In the genomic region with DNA sequence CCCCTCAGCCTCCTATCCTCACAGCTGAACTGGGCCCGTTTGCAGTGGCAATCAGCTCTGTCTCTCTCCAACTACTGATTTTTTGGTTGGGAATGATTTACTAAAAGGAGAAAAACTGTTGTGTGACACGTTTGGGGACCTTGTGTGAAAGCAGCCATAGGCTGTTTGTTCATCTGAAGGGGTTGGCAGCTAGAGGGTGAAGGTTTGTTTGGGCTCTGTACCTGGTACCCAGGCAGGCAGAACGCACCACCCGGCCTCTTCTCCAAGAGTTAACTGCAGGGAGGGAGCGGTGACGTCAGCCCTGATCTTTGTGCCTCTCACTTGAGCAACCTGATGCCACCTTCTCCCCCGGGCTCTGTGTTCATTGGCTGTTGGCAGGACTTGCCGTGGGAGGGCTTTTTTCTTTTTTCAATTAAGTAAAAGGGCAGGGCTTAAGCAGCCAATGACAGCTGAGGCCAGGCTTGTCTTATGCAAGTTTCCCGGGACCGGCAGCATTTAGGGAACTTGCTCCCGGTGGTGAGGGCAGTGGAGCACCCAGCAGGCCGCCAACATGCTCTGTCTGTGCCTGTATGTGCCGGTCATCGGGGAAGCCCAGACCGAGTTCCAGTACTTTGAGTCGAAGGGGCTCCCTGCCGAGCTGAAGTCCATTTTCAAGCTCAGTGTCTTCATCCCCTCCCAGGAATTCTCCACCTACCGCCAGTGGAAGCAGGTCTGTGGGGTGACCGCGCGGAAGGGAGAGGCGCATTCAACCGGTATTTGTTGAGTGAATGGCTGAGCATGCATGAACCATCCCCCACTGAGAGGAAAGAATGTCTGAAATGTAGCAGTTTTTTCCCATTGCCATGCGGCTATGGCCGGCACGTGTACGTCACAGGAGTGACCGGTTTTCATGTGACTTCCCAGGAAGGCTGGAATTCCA, we compare ENCODE assay signal across 8 cellular contexts. TPM values are rescaled to one million over a fixed set of nuclear protein-coding genes. Genes with fewer than 3 reads are reported as not detected.
A peak's percentile ranks its signal among the peaks of the same experiment; 100 is the strongest.
DNase-seq lines count a peak whose midpoint lies in the region; ATAC-seq and TF ChIP-seq lines count a peak whose summit lies in the region.

No MANE protein-coding gene starts in this region.

- H3K27ac ChIP-seq in body of pancreas (peak overlapping the region; percentile 96 to 99 (median 98)), vagina (peak overlapping the region; percentile 91)

- intact Hi-C loops in body of pancreas (cut with DNase I): no loop called here
- intact Hi-C loops in vagina (cut with DNase I): no loop called here

- TF ChIP-seq CTCF in body of pancreas (IDR thresholded peaks at IDR 0.05) (peak in 1 of 7 experiments; percentile 15), vagina (IDR thresholded peaks at IDR 0.05) (no peak)

- WGBS in body of pancreas, 2 donors: 0 to 4% methylated on average over 6 to 28 of the region's 28 CpGs

- no peaks in the 10 kb centered on the region for H3K27me3 ChIP-seq in body of pancreas
- no peaks in the 10 kb centered on the region for H3K27me3 ChIP-seq in vagina

- DNase-seq in D341Med (ENCODE audit: low spot score): peak; percentile 86
- DNase-seq in NCI-H128 (lab: John Stamatoyannopoulos, UW; ENCODE audit: unreplicated experiment): peak; percentile 92
- DNase-seq in T-helper 2 cell: peak in 3 of 5 experiments; percentile 29 to 46 (median 39)
- DNase-seq in body of pancreas: peak; percentile 98 to 99 (median 99)
- peak; percentile 66 to 71 for DNase-seq in hippocampal formation (lab: John Stamatoyannopoulos, UW)
- DNase-seq in pulmonary artery endothelial cell (ENCODE audit: low read depth, low spot score): peak; percentile 93
- peak in 1 of 2 donors; percentile 99 for DNase-seq in vagina (ENCODE audit: extremely low spot score in 2 of 2)

- H3K36me3 ChIP-seq in body of pancreas (replicated peaks in 1 of 2; ENCODE audit: insufficient read depth in 1 of 2, low read depth in 2 of 2) (peaks cover 0 to 2% of the 10 kb centered on the region in 2 donors), vagina (peaks cover 0 to 18% of the 10 kb centered on the region in 2 donors)

- peak; percentile 98 to 100 (median 100) for TF ChIP-seq POLR2A in body of pancreas (IDR thresholded peaks at IDR 0.05)
- TF ChIP-seq POLR2A in vagina (IDR thresholded peaks at IDR 0.05): peak; percentile 31 to 91

- no peaks in the 10 kb centered on the region for H3K9me3 ChIP-seq in body of pancreas
- no peaks in the 10 kb centered on the region for H3K9me3 ChIP-seq in vagina

- peak overlapping the region; percentile 2 to 35 for H3K4me3 ChIP-seq in body of pancreas
- peak overlapping the region; percentile 40 to 48 for H3K4me3 ChIP-seq in vagina

- peaks cover 80% of the 10 kb centered on the region for H3K4me1 ChIP-seq in body of pancreas
- peaks cover 92% of the 10 kb centered on the region for H3K4me1 ChIP-seq in vagina

- ATAC-seq in body of pancreas: peak; percentile 76
- ATAC-seq in GM21737 (IDR thresholded peaks at IDR 0.05; ENCODE audit: unreplicated experiment): no peak

RNA-seq across cellular contexts. Expression of gene PTGES2, which starts 29.3 kb away (rescaled TPM):
- total RNA-seq in body of pancreas (100 to 1,000 TPM in 1 of 2 donors, 10 to 100 TPM in 1; 55.8 to 145 TPM), pulmonary artery endothelial cell (103 and 129 TPM in 2 replicates), vagina (101 TPM)

RNA-seq across cellular contexts. Expression of gene SLC25A25, which starts 30.2 kb away (rescaled TPM):
- total RNA-seq in body of pancreas: 10 to 100 TPM; 31.4 to 36.6 TPM
- 14.7 and 25.1 TPM in 2 replicates for total RNA-seq in pulmonary artery endothelial cell
- total RNA-seq in vagina: 44.4 TPM

RNA-seq across cellular contexts. Expression of gene NAIF1, which starts 31.2 kb away (rescaled TPM):
- 1 to 10 TPM; 1.3 to 4.9 TPM for total RNA-seq in body of pancreas
- 10.1 and 16.3 TPM in 2 replicates for total RNA-seq in pulmonary artery endothelial cell
- 13.3 TPM for total RNA-seq in vagina

RNA-seq across cellular contexts. Expression of gene LCN2, which starts 51.0 kb away (rescaled TPM):
- total RNA-seq in body of pancreas: 10 to 100 TPM in 1 of 2 donors, 1 to 10 TPM in 1; 4.9 to 24.6 TPM
- total RNA-seq in pulmonary artery endothelial cell: not detected in 2 replicates
- total RNA-seq in vagina: 136 TPM
